ENCODE assay signal across 1 cellular context in genomic region chr19:52621376-52621775, GRCh38.
TF ChIP-seq lines count a peak whose summit lies in the region.

No MANE protein-coding gene starts in this region.

TF ChIP-seq in H1, 55 proteins besides CTCF, POLR2A, EP300 and RAD21:
- TF ChIP-seq HDAC6 (IDR thresholded peaks at IDR 0.05; ENCODE audit: low read depth, low read length) (no peak), KDM1A (IDR thresholded peaks at IDR 0.05; ENCODE audit: borderline replicate concordance, low read length) (no peak)
